ENCODE assay signal across 1 cellular context in the genomic region with DNA sequence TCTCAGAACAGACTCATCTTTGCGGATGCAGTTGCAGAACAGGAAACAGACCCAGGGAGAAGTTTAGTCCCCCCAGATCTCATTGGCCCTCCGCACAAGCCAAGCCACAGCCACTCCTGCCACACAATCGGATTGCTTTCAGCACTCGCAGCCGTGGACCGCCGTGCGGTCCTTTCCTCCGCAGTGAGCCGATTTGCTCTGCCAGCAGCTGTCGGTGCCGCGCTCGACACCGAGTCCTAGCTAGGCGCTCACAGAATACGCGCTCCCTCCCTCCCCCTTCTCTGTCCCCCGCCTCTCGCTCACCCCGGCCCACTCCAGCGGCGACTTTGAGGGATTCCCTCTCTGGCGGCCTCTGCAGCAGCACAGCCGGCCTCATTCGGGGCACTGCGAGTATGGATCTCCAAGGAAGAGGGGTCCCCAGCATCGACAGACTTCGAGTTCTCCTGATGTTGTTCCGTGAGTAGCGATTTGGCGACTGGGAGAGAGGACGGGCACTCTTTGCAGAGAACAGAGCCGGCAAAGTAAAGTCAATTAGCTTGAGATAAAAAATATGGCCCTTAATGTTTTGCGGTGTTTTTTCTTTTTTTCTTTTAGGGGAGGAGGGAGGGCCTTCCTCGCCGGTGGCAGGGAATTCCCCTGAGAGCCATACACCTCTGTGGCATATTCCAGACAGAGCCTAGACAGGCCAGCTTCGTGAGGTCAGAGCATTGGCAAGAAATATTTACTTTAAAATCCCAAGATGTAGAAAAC.
A peak's percentile ranks its signal among the peaks of the same experiment; 100 is the strongest.
TF ChIP-seq lines count a peak whose summit lies in the region.

LAMP5 (plus strand) TSS at position 130 of the 750 bp plus-strand sequence; CDS start at position 393, 263 bp downstream.

TF ChIP-seq in HEK293, 187 proteins besides CTCF, POLR2A, EP300 and RAD21 (continued from another document):
- TF ChIP-seq PRDM10 (tag by site-specific recombination; IDR thresholded peaks at IDR 0.05) (no peak), YY1 (tag by site-specific recombination; IDR thresholded peaks at IDR 0.05) (no peak), SP2 (tag by site-specific recombination; IDR thresholded peaks at IDR 0.05) (no peak), ZNF132 (tag by site-specific recombination; IDR thresholded peaks at IDR 0.05; ENCODE audit: borderline replicate concordance) (no peak), ZNF629 (tag by site-specific recombination; IDR thresholded peaks at IDR 0.05) (no peak), ZNF555 (tag by site-specific recombination; conservative IDR thresholded peaks at IDR 0.05) (no peak), ZFP37 (tag by site-specific recombination; IDR thresholded peaks at IDR 0.05) (no peak), REST (tag by site-specific recombination; IDR thresholded peaks at IDR 0.05) (peak; percentile 92), ZNF837 (tag by site-specific recombination; IDR thresholded peaks at IDR 0.05) (no peak)
